In genomic region chr1:226133504-226134123, GRCh38 we compare ENCODE assay signal across 1 cellular context.
TF ChIP-seq lines count a peak whose summit lies in the region.

No MANE protein-coding gene starts in this region.

TF ChIP-seq in GM12878, 131 proteins besides CTCF, POLR2A, EP300 and RAD21:
- TF ChIP-seq POLR2AphosphoS2 (IDR thresholded peaks at IDR 0.05; ENCODE audit: low read depth, low read length), result no peak
- TF ChIP-seq TAF1 (IDR thresholded peaks at IDR 0.05; ENCODE audit: borderline replicate concordance, low read depth, low read length), result no peak
- TF ChIP-seq TBL1XR1 (IDR thresholded peaks at IDR 0.05; ENCODE audit: low read depth, low read length), result no peak
- no peak for TF ChIP-seq SMAD1 (IDR thresholded peaks at IDR 0.05; ENCODE audit: low read depth, partially characterized antibody)
- TF ChIP-seq ZNF207 (IDR thresholded peaks at IDR 0.05; ENCODE audit: borderline replicate concordance), result no peak
- TF ChIP-seq MXI1 (IDR thresholded peaks at IDR 0.05; ENCODE audit: low read depth, low read length), result no peak
- no peak for TF ChIP-seq ELK1 (IDR thresholded peaks at IDR 0.05; ENCODE audit: low read depth, low read length)
- TF ChIP-seq PKNOX1 (IDR thresholded peaks at IDR 0.05), result no peak
